ENCODE assay signal across 22 cellular contexts in the genomic region with DNA sequence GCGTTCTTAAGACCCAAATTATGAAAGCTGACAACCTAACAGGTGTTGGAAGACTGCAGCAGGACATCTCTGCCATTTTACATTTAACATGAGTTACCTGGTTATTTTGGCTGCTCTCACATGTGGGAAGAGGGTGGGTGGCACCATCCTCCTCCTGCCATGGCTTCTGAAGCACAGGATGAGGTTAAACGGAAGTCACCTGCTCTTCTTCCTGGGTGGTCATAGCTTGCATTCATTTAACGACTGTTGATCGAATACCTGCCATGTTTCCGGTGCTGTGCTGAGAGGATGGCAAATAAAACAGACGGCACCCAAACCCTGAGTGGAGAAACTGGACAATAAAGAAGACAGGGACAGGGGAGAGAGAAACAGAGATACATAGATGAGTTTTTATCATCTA.
DNase-seq lines count a peak whose midpoint lies in the region; ATAC-seq, FAIRE-seq and TF ChIP-seq lines count a peak whose summit lies in the region.
"Had no signal": no experiment of that assay in that cellular context is flagged by ENCODE, and none has a peak within 500 bp of the region (broad histone marks: within the 10 kb centered on the region; RNA-seq: fewer than 3 reads in every experiment).

No MANE protein-coding gene starts in this region.

- H3K4me1 ChIP-seq in thoracic aorta (ENCODE audit: control insufficient read depth in 1 of 2, low read depth in 2 of 2) (peaks cover 16 to 35% of the 10 kb centered on the region in 2 donors), mesendoderm (ENCODE audit: control insufficient read depth, low read depth, low read length) (no peaks in the 10 kb centered on the region)
- H3K4me1 ChIP-seq: A549, Peyer's patch had no signal

- H3K9me3 Mint-ChIP-seq in activated naive CD4-positive, alpha-beta T cell treated with anti-CD3 and anti-CD28 coated beads, Interleukin-2, amount 10 ng/mL, durations not matched to agents 7 days and 5 days, result peaks cover 9% of the 10 kb centered on the region
- peaks cover 14% of the 10 kb centered on the region for H3K9me3 Mint-ChIP-seq in activated naive CD4-positive, alpha-beta T cell treated with anti-CD3 and anti-CD28 coated beads for 36 hours
- H3K9me3 Mint-ChIP-seq in activated CD8-positive, alpha-beta T cell treated with anti-CD3 and anti-CD28 coated beads for 36 hours, result peaks cover 12% of the 10 kb centered on the region

- ATAC-seq in activated CD8-positive, alpha-beta T cell treated with anti-CD3 and anti-CD28 coated beads for 36 hours, result peak; percentile 71
- no peak for ATAC-seq in thoracic aorta (ENCODE audit: insufficient number of reproducible peaks, low FRiP score, low read depth)
- no peak for ATAC-seq in HG02610 (IDR thresholded peaks at IDR 0.05; ENCODE audit: unreplicated experiment)
- ATAC-seq: A549, HepG2 had no signal

- H3K79me1 ChIP-seq in mesendoderm (ENCODE audit: low read length), result no peaks in the 10 kb centered on the region

- peaks cover 16% of the 10 kb centered on the region for H3K4me1 Mint-ChIP-seq in activated naive CD4-positive, alpha-beta T cell treated with anti-CD3 and anti-CD28 coated beads, Interleukin-2, amount 10 ng/mL, durations not matched to agents 7 days and 5 days
- H3K4me1 Mint-ChIP-seq in activated naive CD4-positive, alpha-beta T cell treated with anti-CD3 and anti-CD28 coated beads for 36 hours (ENCODE audit: low read depth), result peaks cover 13% of the 10 kb centered on the region
- H3K4me1 Mint-ChIP-seq in activated CD8-positive, alpha-beta T cell treated with anti-CD3 and anti-CD28 coated beads for 36 hours (ENCODE audit: low read depth), result peaks cover 11% of the 10 kb centered on the region

- no peak overlapping the region for H3K56ac ChIP-seq in mesendoderm (ENCODE audit: low read length)

- H3K36me3 ChIP-seq in thoracic aorta, result no peaks in the 10 kb centered on the region
- no peaks in the 10 kb centered on the region for H3K36me3 ChIP-seq in mesendoderm (ENCODE audit: control insufficient read depth, insufficient read depth, low read length)
- H3K36me3 ChIP-seq: Peyer's patch had no signal

- H3K79me2 ChIP-seq in mesendoderm (ENCODE audit: control insufficient read depth, insufficient read depth, low read length), result no peaks in the 10 kb centered on the region

- H4K5ac ChIP-seq in mesendoderm (ENCODE audit: low read length), result no peak overlapping the region

- TF ChIP-seq CTCF in activated CD8-positive, alpha-beta T cell treated with anti-CD3 and anti-CD28 coated beads for 36 hours (IDR thresholded peaks at IDR 0.05), result no peak
- TF ChIP-seq CTCF in thoracic aorta (IDR thresholded peaks at IDR 0.05), result no peak

- intact Hi-C loops in activated naive CD4-positive, alpha-beta T cell treated with anti-CD3 and anti-CD28 coated beads for 36 hours (cut with micrococcal nuclease), result no loop called here
- intact Hi-C loops in activated CD8-positive, alpha-beta T cell treated with anti-CD3 and anti-CD28 coated beads for 36 hours (cut with micrococcal nuclease), result no loop called here

- CTCF ChIA-PET in activated naive CD4-positive, alpha-beta T cell treated with anti-CD3 and anti-CD28 coated beads, Interleukin-2, amount 10 ng/mL, durations not matched to agents 7 days and 5 days (lab: Charles Lee), result no interaction called here
- CTCF ChIA-PET in activated naive CD4-positive, alpha-beta T cell treated with anti-CD3 and anti-CD28 coated beads for 36 hours (lab: Charles Lee), result interaction anchor here (0.6 to 0.7 kb wide), 3 partner anchors 13 to 445 kb away, joined by 3 to 5 read pairs (median 3); no protein-coding TSS in a partner anchor
- CTCF ChIA-PET in activated CD8-positive, alpha-beta T cell treated with anti-CD3 and anti-CD28 coated beads for 36 hours (lab: Charles Lee), result interaction anchor here (1.1 kb wide), 1 partner anchor 93 kb away, joined by 3 read pairs; no protein-coding TSS in a partner anchor

- peaks cover 12% of the 10 kb centered on the region for H3K36me3 Mint-ChIP-seq in activated naive CD4-positive, alpha-beta T cell treated with anti-CD3 and anti-CD28 coated beads, Interleukin-2, amount 10 ng/mL, durations not matched to agents 7 days and 5 days
- peaks cover 24% of the 10 kb centered on the region for H3K36me3 Mint-ChIP-seq in activated naive CD4-positive, alpha-beta T cell treated with anti-CD3 and anti-CD28 coated beads for 36 hours (ENCODE audit: low read depth)
- H3K36me3 Mint-ChIP-seq in activated CD8-positive, alpha-beta T cell treated with anti-CD3 and anti-CD28 coated beads for 36 hours (ENCODE audit: low read depth), result peaks cover 25% of the 10 kb centered on the region

- H3K4me3 ChIP-seq in thoracic aorta (no peak overlapping the region), mesendoderm (ENCODE audit: low read length) (no peak overlapping the region)
- H3K4me3 ChIP-seq: A549, Peyer's patch had no signal

- H3K18ac ChIP-seq in mesendoderm (ENCODE audit: low read length), result no peak overlapping the region

- no peak overlapping the region for H2AK5ac ChIP-seq in mesendoderm (ENCODE audit: low read length)

- H3K27ac Mint-ChIP-seq in activated naive CD4-positive, alpha-beta T cell treated with anti-CD3 and anti-CD28 coated beads, Interleukin-2, amount 10 ng/mL, durations not matched to agents 7 days and 5 days, result peak overlapping the region; percentile 76
- H3K27ac Mint-ChIP-seq in activated naive CD4-positive, alpha-beta T cell treated with anti-CD3 and anti-CD28 coated beads for 36 hours, result no peak overlapping the region
- H3K27ac Mint-ChIP-seq in activated CD8-positive, alpha-beta T cell treated with anti-CD3 and anti-CD28 coated beads for 36 hours, result peak overlapping the region; percentile 37
- H3K27ac Mint-ChIP-seq: B cell, CD14-positive monocyte had no signal

- H3K4ac ChIP-seq in mesendoderm (ENCODE audit: low read depth, low read length), result no peak overlapping the region

- H3K9me3 ChIP-seq in thoracic aorta, result no peaks in the 10 kb centered on the region
- H3K9me3 ChIP-seq: A549, Peyer's patch had no signal

- no peak overlapping the region for H4K8ac ChIP-seq in mesendoderm (ENCODE audit: low read depth, low read length)

- DNase-seq in activated naive CD4-positive, alpha-beta T cell treated with anti-CD3 and anti-CD28 coated beads, Interleukin-2, amount 10 ng/mL, durations not matched to agents 7 days and 5 days, result peak; percentile 28
- no peak for DNase-seq in activated naive CD4-positive, alpha-beta T cell treated with anti-CD3 and anti-CD28 coated beads for 36 hours
- DNase-seq in GM18507 (ENCODE audit: extremely low spot score, insufficient read length, low read depth) (no peak), thoracic aorta (ENCODE audit: low spot score) (no peak), NCI-H2081 (lab: John Stamatoyannopoulos, UW) (no peak), mesendoderm (no peak)
- DNase-seq in activated CD8-positive, alpha-beta T cell treated with anti-CD3 and anti-CD28 coated beads for 36 hours, result peak; percentile 20
- DNase-seq: DMS79 treated with DMSO at 0.1 percent for 48 hours, H7, KBM-7, NCI-H1092 treated with DMSO at 0.1 percent for 48 hours, NCI-H1436 treated with DMSO at 0.1 percent for 48 hours, NCI-H1930, NCI-H2227 treated with DMSO at 0.1 percent for 48 hours, NCI-H510A, Peyer's patch had no signal

- H3K27me3 ChIP-seq in thoracic aorta (replicated peaks; ENCODE audit: insufficient read depth) (no peaks in the 10 kb centered on the region), mesendoderm (ENCODE audit: insufficient read depth, low read length, poor library complexity) (no peaks in the 10 kb centered on the region)
- H3K27me3 ChIP-seq: Peyer's patch had no signal

- H2BK5ac ChIP-seq in mesendoderm (ENCODE audit: low read length), result no peak overlapping the region

- no peak overlapping the region for H3K23ac ChIP-seq in mesendoderm (ENCODE audit: low read length)

- H2BK120ac ChIP-seq in mesendoderm (ENCODE audit: low read depth, low read length), result no peak overlapping the region

- H3K4me3 Mint-ChIP-seq in activated naive CD4-positive, alpha-beta T cell treated with anti-CD3 and anti-CD28 coated beads, Interleukin-2, amount 10 ng/mL, durations not matched to agents 7 days and 5 days, result no peak overlapping the region
- no peak overlapping the region for H3K4me3 Mint-ChIP-seq in activated naive CD4-positive, alpha-beta T cell treated with anti-CD3 and anti-CD28 coated beads for 36 hours
- H3K4me3 Mint-ChIP-seq in activated CD8-positive, alpha-beta T cell treated with anti-CD3 and anti-CD28 coated beads for 36 hours, result no peak overlapping the region
- H3K4me3 Mint-ChIP-seq: B cell, CD14-positive monocyte had no signal

- WGBS in mesendoderm (ENCODE audit: extremely low coverage, insufficient coverage, low lambda C conversion rate), result no CpG with 5 or more reads among the region's 6 CpGs

- H2BK15ac ChIP-seq in mesendoderm (replicated peaks; ENCODE audit: low read depth), result no peak overlapping the region

- no peak overlapping the region for H3K4me2 ChIP-seq in mesendoderm (ENCODE audit: low read length)
- H3K4me2 ChIP-seq: A549 had no signal

- H3K9ac ChIP-seq in mesendoderm (ENCODE audit: low read length), result no peak overlapping the region

- POLR2A ChIA-PET in activated CD8-positive, alpha-beta T cell treated with anti-CD3 and anti-CD28 coated beads for 36 hours (lab: Charles Lee), result interaction anchor here (0.6 kb wide), 1 partner anchor 1655 kb away, joined by 3 read pairs; no protein-coding TSS in a partner anchor

- no peaks in the 10 kb centered on the region for H3K27me3 Mint-ChIP-seq in activated naive CD4-positive, alpha-beta T cell treated with anti-CD3 and anti-CD28 coated beads, Interleukin-2, amount 10 ng/mL, durations not matched to agents 7 days and 5 days
- no peaks in the 10 kb centered on the region for H3K27me3 Mint-ChIP-seq in activated naive CD4-positive, alpha-beta T cell treated with anti-CD3 and anti-CD28 coated beads for 36 hours (ENCODE audit: low read depth)
- no peaks in the 10 kb centered on the region for H3K27me3 Mint-ChIP-seq in activated CD8-positive, alpha-beta T cell treated with anti-CD3 and anti-CD28 coated beads for 36 hours
- H3K27me3 Mint-ChIP-seq: B cell had no signal

- peak; percentile 5 for FAIRE-seq in GM18507 (lab: Jason Lieb, UNC)
- FAIRE-seq: A549, HepG2 had no signal

- H3K27ac ChIP-seq in thoracic aorta, result peak overlapping the region; percentile 46 to 81
- no peak overlapping the region for H3K27ac ChIP-seq in mesendoderm (ENCODE audit: low read depth, low read length)
- H3K27ac ChIP-seq: A549, HL-60, Peyer's patch had no signal

Comparison
In these comparisons a context has a peak if more than half of its experiments do, and no peak if none do; other contexts are left out.
1. DNase-seq: peak in activated naive CD4-positive, alpha-beta T cell treated with anti-CD3 and anti-CD28 coated beads, Interleukin-2, amount 10 ng/mL, durations not matched to agents 7 days and 5 days (single experiment) and activated CD8-positive, alpha-beta T cell treated with anti-CD3 and anti-CD28 coated beads for 36 hours (single experiment); none in activated naive CD4-positive, alpha-beta T cell treated with anti-CD3 and anti-CD28 coated beads for 36 hours (single experiment), GM18507 (single experiment), thoracic aorta (single experiment), NCI-H2081 (0 of 2) and mesendoderm (single experiment).